10 cellular contexts compared by ENCODE assay signal in the genomic region with DNA sequence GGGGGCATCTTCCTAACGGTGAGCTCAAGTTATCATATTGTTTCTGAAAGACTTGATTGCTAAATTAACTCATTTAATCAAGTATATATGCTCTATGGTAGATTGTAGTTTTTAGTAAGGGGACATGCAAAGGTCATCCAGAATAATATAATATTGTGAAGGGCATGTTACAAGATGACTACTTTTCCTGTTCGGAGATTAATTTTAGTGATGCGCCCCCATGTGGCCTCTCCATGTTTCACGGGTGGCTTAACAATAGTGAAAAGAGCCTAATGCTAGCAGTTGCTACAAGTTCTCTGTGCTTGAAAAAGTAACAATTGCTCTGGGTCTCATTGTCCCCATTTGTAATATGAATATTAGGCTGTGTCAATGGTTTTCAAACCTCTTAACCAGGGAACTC. TPM values are rescaled to one million over a fixed set of nuclear protein-coding genes. Genes with fewer than 3 reads are reported as not detected.
DNase-seq lines count a peak whose midpoint lies in the region; ATAC-seq, FAIRE-seq and TF ChIP-seq lines count a peak whose summit lies in the region.
"Had no signal": no experiment of that assay in that cellular context is flagged by ENCODE, and none has a peak within 500 bp of the region (broad histone marks: within the 10 kb centered on the region; RNA-seq: fewer than 3 reads in every experiment).

No MANE protein-coding gene starts in this region.

- H3K9me3 ChIP-seq in DND-41 (ENCODE audit: insufficient read depth, low read length, severe bottlenecking) (no peaks in the 10 kb centered on the region), T-helper 17 cell (ENCODE audit: control insufficient read depth, low read length, poor library complexity, severe bottlenecking) (no peaks in the 10 kb centered on the region), tibial nerve (no peaks in the 10 kb centered on the region)
- H3K9me3 ChIP-seq: SJSA1 had no signal

- peaks cover 0 to 4% (median 0%) of the 10 kb centered on the region in 5 experiments for H3K9me3 Mint-ChIP-seq in brain

- peaks cover 7% of the 10 kb centered on the region for H3K27me3 Mint-ChIP-seq in T-helper 17 cell
- no peaks in the 10 kb centered on the region for H3K27me3 Mint-ChIP-seq in brain

- H3K4me3 Mint-ChIP-seq in T-helper 17 cell (no peak overlapping the region), brain (no peak overlapping the region)

- ATAC-seq in DND-41 (ENCODE audit: insufficient read depth, low read depth) = no peak
- peak; percentile 40 for ATAC-seq in T-helper 17 cell
- ATAC-seq in HG03039 (IDR thresholded peaks at IDR 0.05; ENCODE audit: unreplicated experiment) = no peak

- no peak overlapping the region for H3K27ac Mint-ChIP-seq in T-helper 17 cell
- peak overlapping the region in 2 of 5 experiments; percentile 43 to 60 for H3K27ac Mint-ChIP-seq in brain

- H3K27me3 ChIP-seq in DND-41 (ENCODE audit: insufficient read depth, low read length, poor library complexity) (no peaks in the 10 kb centered on the region), tibial nerve (peaks cover 0 to 31% of the 10 kb centered on the region in 2 donors)
- H3K27me3 ChIP-seq: SJSA1 had no signal

- no peak for FAIRE-seq in urothelium cell line (lab: Jason Lieb, UNC)

- H3K4me3 ChIP-seq in DND-41 (ENCODE audit: low read depth in 1 of 2, low read length in 2 of 2) = no peak overlapping the region
- no peak overlapping the region for H3K4me3 ChIP-seq in HFF-Myc (replicated peaks; ENCODE audit: low read depth, low read length)
- no peak overlapping the region for H3K4me3 ChIP-seq in tibial nerve
- H3K4me3 ChIP-seq: SJSA1 had no signal

- H3K36me3 ChIP-seq in DND-41 (ENCODE audit: insufficient read depth, low read length) = no peaks in the 10 kb centered on the region
- H3K36me3 ChIP-seq in tibial nerve = no peaks in the 10 kb centered on the region
- H3K36me3 ChIP-seq: SJSA1 had no signal

- no peaks in the 10 kb centered on the region for H3K79me2 ChIP-seq in DND-41 (ENCODE audit: insufficient read depth, low read length)

- peak; percentile 67 for TF ChIP-seq CTCF in DND-41 (IDR thresholded peaks at IDR 0.05; ENCODE audit: borderline replicate concordance, extremely low read depth, low read length, poor library complexity, severe bottlenecking)
- peak; percentile 50 for TF ChIP-seq CTCF in HFF-Myc (IDR thresholded peaks at IDR 0.05; ENCODE audit: low read depth, low read length, missing control alignments)
- peak; percentile 41 to 61 for TF ChIP-seq CTCF in brain (conservative IDR thresholded peaks at IDR 0.05)
- TF ChIP-seq CTCF in tibial nerve (IDR thresholded peaks at IDR 0.05) = peak; percentile 27 to 56 (median 48)

- no peak for TF ChIP-seq POLR2A in tibial nerve (IDR thresholded peaks at IDR 0.05)

- DNase-seq in DND-41 (peak; percentile 31), HFF-Myc (ENCODE audit: extremely low read depth, low read depth) (no peak), T-helper 17 cell (peak in 1 of 3 donors; percentile 8), medulla oblongata (ENCODE audit: extremely low spot score) (peak; percentile 32), tibial nerve (ENCODE audit: low spot score in 2 of 2) (peak; percentile 21 to 55), urothelium cell line (ENCODE audit: low spot score) (no peak)

- H2AFZ ChIP-seq in DND-41 (ENCODE audit: low read depth, low read length) = no peak overlapping the region

- no peak overlapping the region for H3K9ac ChIP-seq in DND-41 (ENCODE audit: low read depth, low read length)

- H3K4me1 Mint-ChIP-seq in T-helper 17 cell = no peaks in the 10 kb centered on the region
- H3K4me1 Mint-ChIP-seq in brain = peaks cover 71% of the 10 kb centered on the region

- H3K36me3 Mint-ChIP-seq in T-helper 17 cell (ENCODE audit: low read depth) = no peaks in the 10 kb centered on the region
- no peaks in the 10 kb centered on the region for H3K36me3 Mint-ChIP-seq in brain

- TF ChIP-seq EP300 in tibial nerve (IDR thresholded peaks at IDR 0.05) = no peak

- H3K27ac ChIP-seq in DND-41 (ENCODE audit: low read length) = no peak overlapping the region
- H3K27ac ChIP-seq in tibial nerve = no peak overlapping the region
- H3K27ac ChIP-seq: SJSA1 had no signal

- no peaks in the 10 kb centered on the region for H4K20me1 ChIP-seq in DND-41 (ENCODE audit: insufficient read depth, low read length)

- no peak overlapping the region for H3K4me2 ChIP-seq in DND-41 (ENCODE audit: insufficient read depth, low read length)

- H3K4me1 ChIP-seq in DND-41 (ENCODE audit: insufficient read depth, low read length) = no peaks in the 10 kb centered on the region
- peaks cover 0 to 6% (median 0%) of the 10 kb centered on the region in 4 donors for H3K4me1 ChIP-seq in tibial nerve
- H3K4me1 ChIP-seq: SJSA1 had no signal

- WGBS in tibial nerve, 2 donors = 35 to 38% methylated on average over 4 of the region's 4 CpGs

RNA-seq across cellular contexts. Expression of a gene that starts 12.2 kb away (rescaled TPM):
- total RNA-seq in T-helper 17 cell = not detected
- polyA plus RNA-seq in brain (ENCODE audit: insufficient read depth, low read depth, low replicate concordance) = 0.41 TPM
- not detected for total RNA-seq in tibial nerve
- total RNA-seq: pulmonary artery endothelial cell, SJSA1 had no signal

Comparison
In these comparisons a context has a peak if more than half of its experiments do, and no peak if none do; other contexts are left out.
1. DNase-seq: peak in DND-41 (single experiment), medulla oblongata (single experiment) and tibial nerve (2 of 2); none in HFF-Myc (single experiment) and urothelium cell line (single experiment).
2. Peak in every context shown above with its lines, with median percentiles within 50 percentile points of each other: CTCF ChIP-seq.